ENCODE assay signal across 2 cellular contexts in genomic region chr2:157176602-157177001, GRCh38.
A peak's percentile ranks its signal among the peaks of the same experiment; 100 is the strongest.
TF ChIP-seq lines count a peak whose summit lies in the region.

No MANE protein-coding gene starts in this region.

TF ChIP-seq in HepG2, 621 proteins besides CTCF, POLR2A, EP300 and RAD21 (continued from another document):
- TF ChIP-seq ZBED4 (CRISPR knock-in tag; IDR thresholded peaks at IDR 0.05; ENCODE audit: borderline replicate concordance) = no peak

TF ChIP-seq in K562, 482 proteins besides CTCF, POLR2A, EP300 and RAD21 (continued from another document):
- TF ChIP-seq, protein P1, sequence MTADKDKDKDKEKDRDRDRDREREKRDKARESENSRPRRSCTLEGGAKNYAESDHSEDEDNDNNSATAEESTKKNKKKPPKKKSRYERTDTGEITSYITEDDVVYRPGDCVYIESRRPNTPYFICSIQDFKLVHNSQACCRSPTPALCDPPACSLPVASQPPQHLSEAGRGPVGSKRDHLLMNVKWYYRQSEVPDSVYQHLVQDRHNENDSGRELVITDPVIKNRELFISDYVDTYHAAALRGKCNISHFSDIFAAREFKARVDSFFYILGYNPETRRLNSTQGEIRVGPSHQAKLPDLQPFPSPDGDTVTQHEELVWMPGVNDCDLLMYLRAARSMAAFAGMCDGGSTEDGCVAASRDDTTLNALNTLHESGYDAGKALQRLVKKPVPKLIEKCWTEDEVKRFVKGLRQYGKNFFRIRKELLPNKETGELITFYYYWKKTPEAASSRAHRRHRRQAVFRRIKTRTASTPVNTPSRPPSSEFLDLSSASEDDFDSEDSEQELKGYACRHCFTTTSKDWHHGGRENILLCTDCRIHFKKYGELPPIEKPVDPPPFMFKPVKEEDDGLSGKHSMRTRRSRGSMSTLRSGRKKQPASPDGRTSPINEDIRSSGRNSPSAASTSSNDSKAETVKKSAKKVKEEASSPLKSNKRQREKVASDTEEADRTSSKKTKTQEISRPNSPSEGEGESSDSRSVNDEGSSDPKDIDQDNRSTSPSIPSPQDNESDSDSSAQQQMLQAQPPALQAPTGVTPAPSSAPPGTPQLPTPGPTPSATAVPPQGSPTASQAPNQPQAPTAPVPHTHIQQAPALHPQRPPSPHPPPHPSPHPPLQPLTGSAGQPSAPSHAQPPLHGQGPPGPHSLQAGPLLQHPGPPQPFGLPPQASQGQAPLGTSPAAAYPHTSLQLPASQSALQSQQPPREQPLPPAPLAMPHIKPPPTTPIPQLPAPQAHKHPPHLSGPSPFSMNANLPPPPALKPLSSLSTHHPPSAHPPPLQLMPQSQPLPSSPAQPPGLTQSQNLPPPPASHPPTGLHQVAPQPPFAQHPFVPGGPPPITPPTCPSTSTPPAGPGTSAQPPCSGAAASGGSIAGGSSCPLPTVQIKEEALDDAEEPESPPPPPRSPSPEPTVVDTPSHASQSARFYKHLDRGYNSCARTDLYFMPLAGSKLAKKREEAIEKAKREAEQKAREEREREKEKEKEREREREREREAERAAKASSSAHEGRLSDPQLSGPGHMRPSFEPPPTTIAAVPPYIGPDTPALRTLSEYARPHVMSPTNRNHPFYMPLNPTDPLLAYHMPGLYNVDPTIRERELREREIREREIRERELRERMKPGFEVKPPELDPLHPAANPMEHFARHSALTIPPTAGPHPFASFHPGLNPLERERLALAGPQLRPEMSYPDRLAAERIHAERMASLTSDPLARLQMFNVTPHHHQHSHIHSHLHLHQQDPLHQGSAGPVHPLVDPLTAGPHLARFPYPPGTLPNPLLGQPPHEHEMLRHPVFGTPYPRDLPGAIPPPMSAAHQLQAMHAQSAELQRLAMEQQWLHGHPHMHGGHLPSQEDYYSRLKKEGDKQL (CRISPR knock-in tag; IDR thresholded peaks at IDR 0.05; ENCODE audit: borderline replicate concordance) = no peak
- TF ChIP-seq PKNOX1 (IDR thresholded peaks at IDR 0.05) = no peak
- TF ChIP-seq CHD2 (IDR thresholded peaks at IDR 0.05; ENCODE audit: low read depth, low read length) = no peak
- TF ChIP-seq GATAD2B (IDR thresholded peaks at IDR 0.05; ENCODE audit: borderline replicate concordance) = no peak
- TF ChIP-seq TRIM24 (IDR thresholded peaks at IDR 0.05) = peak; percentile 33 to 37; a peak in 1 of 4 replicates
- no peak for TF ChIP-seq LCOR (CRISPR knock-in tag; IDR thresholded peaks at IDR 0.05)
- TF ChIP-seq FOXP1 (CRISPR knock-in tag; IDR thresholded peaks at IDR 0.05) = no peak
- no peak for TF ChIP-seq MYC (IDR thresholded peaks at IDR 0.05; ENCODE audit: low read depth, low read length)
- TF ChIP-seq MYC (CRISPR knock-in tag; IDR thresholded peaks at IDR 0.05; ENCODE audit: borderline replicate concordance, low read depth) = no peak
- TF ChIP-seq, protein P2, sequence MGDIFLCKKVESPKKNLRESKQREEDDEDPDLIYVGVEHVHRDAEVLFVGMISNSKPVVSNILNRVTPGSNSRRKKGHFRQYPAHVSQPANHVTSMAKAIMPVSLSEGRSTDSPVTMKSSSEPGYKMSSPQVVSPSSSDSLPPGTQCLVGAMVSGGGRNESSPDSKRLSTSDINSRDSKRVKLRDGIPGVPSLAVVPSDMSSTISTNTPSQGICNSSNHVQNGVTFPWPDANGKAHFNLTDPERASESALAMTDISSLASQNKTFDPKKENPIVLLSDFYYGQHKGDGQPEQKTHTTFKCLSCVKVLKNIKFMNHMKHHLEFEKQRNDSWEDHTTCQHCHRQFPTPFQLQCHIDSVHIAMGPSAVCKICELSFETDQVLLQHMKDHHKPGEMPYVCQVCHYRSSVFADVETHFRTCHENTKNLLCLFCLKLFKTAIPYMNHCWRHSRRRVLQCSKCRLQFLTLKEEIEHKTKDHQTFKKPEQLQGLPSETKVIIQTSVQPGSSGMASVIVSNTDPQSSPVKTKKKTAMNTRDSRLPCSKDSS (IDR thresholded peaks at IDR 0.05; ENCODE audit: low read depth, partially characterized antibody) = peak; percentile 54
- peak in 1 of 2 experiments; percentile 55; a peak in 1 of 3 replicates for TF ChIP-seq CBX3 (IDR thresholded peaks at IDR 0.05; ENCODE audit: borderline replicate concordance in 1 of 2, low read length in 2 of 2)
- no peak for TF ChIP-seq CUX1 (CRISPR knock-in tag; IDR thresholded peaks at IDR 0.05)
- peak; percentile 100 for TF ChIP-seq ZNF431 (CRISPR knock-in tag; IDR thresholded peaks at IDR 0.05)
- TF ChIP-seq ZBTB40 (IDR thresholded peaks at IDR 0.05) = no peak
- no peak for TF ChIP-seq ZBTB40 (CRISPR knock-in tag; IDR thresholded peaks at IDR 0.05)
- 0 out of 2 replicates have a peak, but pooled peaks have one; percentile 21 for TF ChIP-seq CBX5 (IDR thresholded peaks at IDR 0.05; ENCODE audit: borderline replicate concordance, low read depth)
- TF ChIP-seq NR4A1 (CRISPR knock-in tag; IDR thresholded peaks at IDR 0.05) = no peak
- no peak for TF ChIP-seq NR4A1 (tag; IDR thresholded peaks at IDR 0.05)
- TF ChIP-seq CCNT2 (IDR thresholded peaks at IDR 0.05; ENCODE audit: borderline replicate concordance, extremely low read depth, insufficient read length, low read depth, low read length) = no peak
